In the genomic region with DNA sequence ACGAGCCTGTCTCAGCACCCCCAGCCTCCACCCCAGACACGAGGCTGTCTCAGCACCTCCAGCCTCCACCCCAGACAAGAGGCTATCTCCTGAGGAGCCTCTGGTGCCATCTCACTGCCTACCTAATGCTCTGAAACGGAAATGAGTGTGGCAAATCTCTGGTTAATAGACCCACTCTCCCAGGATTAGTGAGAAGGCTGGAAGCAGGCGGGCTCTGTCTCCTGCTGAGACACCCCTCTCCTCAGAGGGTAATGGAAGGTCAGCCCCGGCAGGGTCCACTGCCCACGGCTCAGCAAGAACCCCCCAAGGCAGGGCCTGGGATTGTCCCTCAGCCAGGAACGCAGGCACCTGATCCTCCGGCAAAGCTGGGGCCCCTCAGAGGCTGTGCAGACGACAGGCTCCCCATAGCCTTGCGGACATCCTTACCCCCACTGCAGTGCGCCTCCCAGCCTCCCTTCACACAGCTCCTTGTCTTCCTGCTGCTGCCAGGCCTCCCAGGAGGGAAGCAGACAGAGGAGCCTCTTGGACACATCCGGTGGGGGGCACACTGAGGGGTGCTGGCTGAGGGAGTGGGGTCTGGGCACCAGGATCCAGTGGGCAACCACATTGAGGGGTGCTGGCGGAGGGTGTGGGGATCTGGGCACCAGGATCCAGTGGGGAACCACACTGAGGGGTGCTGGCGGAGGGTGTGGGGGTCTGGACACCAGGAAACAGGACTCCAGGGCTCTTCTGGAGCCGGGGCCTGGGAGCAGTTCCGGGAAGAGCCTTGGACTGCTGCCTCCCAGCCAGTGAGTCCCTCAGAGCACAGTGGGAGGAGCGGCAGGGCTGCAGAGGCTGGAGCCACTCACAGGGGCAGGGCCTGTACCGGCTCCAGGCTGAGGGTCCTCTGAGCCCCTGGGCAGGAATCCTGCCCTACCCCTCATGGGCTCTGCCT, we compare ENCODE assay signal across 13 cellular contexts.
"Had no signal": no experiment of that assay in that cellular context is flagged by ENCODE, and none has a peak within 500 bp of the region (broad histone marks: within the 10 kb centered on the region; RNA-seq: fewer than 3 reads in every experiment).

No MANE protein-coding gene starts in this region.

- H3K4me1 ChIP-seq: right atrium auricular region, spleen, suprapubic skin, upper lobe of right lung had no signal

- DNase-seq: activated CD8-positive, alpha-beta memory T cell treated with anti-CD3 and anti-CD28 coated beads, Interleukin-2, amount 10 ng/mL, durations not matched to agents 7 days and 5 days; activated effector memory CD4-positive, alpha-beta T cell treated with Interleukin-2 at 50 U/mL for 16 hours; activated T-cell treated with anti-CD3 and anti-CD28 coated beads, Interleukin-2, amount 50 U/mL, for 24 hours; kidney; left ventricle myocardium superior; spleen; stimulated activated CD4-positive, alpha-beta T cell treated with anti-CD3 and anti-CD28 coated beads, Interleukin-1b, Interleukin-23, amount 100 ng/mL, for 48 hours; stimulated activated naive B cell treated with anti-CD40 and anti-IgM and Interleukin-4, amounts not matched to agents 10 μg/mL and 1 μg/mL and 100 μg/mL, for 72 hours; upper lobe of right lung had no signal

- H3K27ac ChIP-seq: neutrophil, right atrium auricular region, suprapubic skin, upper lobe of right lung had no signal

- H3K9me3 ChIP-seq: neutrophil, right atrium auricular region, spleen, suprapubic skin, upper lobe of right lung had no signal

- H3K4me3 ChIP-seq: right atrium auricular region, spleen, suprapubic skin, upper lobe of right lung had no signal

- ATAC-seq: activated CD4-positive, CD25-positive, alpha-beta regulatory T cell treated with anti-CD3 and anti-CD28 coated beads, Interleukin-2, amount 50 U/mL, for 24 hours; activated CD8-positive, alpha-beta memory T cell treated with anti-CD3 and anti-CD28 coated beads, Interleukin-2, amount 10 ng/mL, durations not matched to agents 7 days and 5 days had no signal

- H3K27me3 ChIP-seq: neutrophil, right atrium auricular region, spleen, suprapubic skin, upper lobe of right lung had no signal
